In genomic region chr3:123328851-123329635, GRCh38 we compare ENCODE assay signal across 9 cellular contexts.
DNase-seq lines count a peak whose midpoint lies in the region; ATAC-seq, FAIRE-seq and TF ChIP-seq lines count a peak whose summit lies in the region.
"Had no signal": no experiment of that assay in that cellular context is flagged by ENCODE, and none has a peak within 500 bp of the region (broad histone marks: within the 10 kb centered on the region; RNA-seq: fewer than 3 reads in every experiment).

No MANE protein-coding gene starts in this region.

- TF ChIP-seq POLR2A in HepG2 (IDR thresholded peaks at IDR 0.05; ENCODE audit: insufficient read depth in 1 of 2, low read depth in 2 of 2, low read length in 2 of 2), result no peak

- H3K4me3 Mint-ChIP-seq in chondrocyte (ENCODE audit: unreplicated experiment), result no peak overlapping the region
- H3K4me3 Mint-ChIP-seq: activated naive CD8-positive, alpha-beta T cell had no signal

- H3K9me3 Mint-ChIP-seq in chondrocyte (ENCODE audit: low read depth), result no peaks in the 10 kb centered on the region

- no peak overlapping the region for H3K9ac ChIP-seq in HepG2 (ENCODE audit: insufficient read depth, low read depth, low read length)

- no peak overlapping the region for H3K27ac Mint-ChIP-seq in chondrocyte (ENCODE audit: unreplicated experiment)
- H3K27ac Mint-ChIP-seq: activated naive CD8-positive, alpha-beta T cell had no signal

- H3K36me3 ChIP-seq in HepG2 (replicated peaks in 1 of 2; ENCODE audit: control insufficient read depth in 1 of 2, insufficient read depth in 2 of 2, low read length in 2 of 2), result no peaks in the 10 kb centered on the region

- FAIRE-seq in HepG2 (lab: Jason Lieb, UNC), result peak; percentile 30

- no peak overlapping the region for H3K27ac ChIP-seq in HepG2 (ENCODE audit: extremely low read length, insufficient read depth, low read length)

- peak; percentile 73 for DNase-seq in DMS53 (lab: John Stamatoyannopoulos, UW)
- DNase-seq in NCI-H446 treated with DMSO at 0.1 percent for 48 hours (lab: John Stamatoyannopoulos, UW), result peak; percentile 9
- peak; percentile 83 for DNase-seq in activated CD4-positive, alpha-beta T cell treated with anti-CD3 and anti-CD28 coated beads for 48 hours
- peak; percentile 59 for DNase-seq in chondrocyte (ENCODE audit: low spot score)
- DNase-seq in HepG2 (ENCODE audit: low spot score), result peak; percentile 28
- DNase-seq in stimulated activated CD4-positive, alpha-beta T cell treated with anti-CD3 and anti-CD28 coated beads, Interleukin-4, amount 100 ng/mL, for 48 hours (ENCODE audit: low read depth in 2 of 2), result peak; percentile 62 to 74
- no peak for DNase-seq in GF-D8 (lab: John Stamatoyannopoulos, UW)

- no TSS peak for BruUV-seq in HepG2 (replicated peaks; lab: Mats Ljungman, UMichigan)

- no peaks in the 10 kb centered on the region for H3K79me2 ChIP-seq in HepG2 (ENCODE audit: insufficient read depth, low read length)

- H4K20me1 ChIP-seq in HepG2 (ENCODE audit: insufficient read depth, low read length), result no peaks in the 10 kb centered on the region

- H3K4me1 Mint-ChIP-seq in chondrocyte (ENCODE audit: low read depth), result peaks cover 12% of the 10 kb centered on the region

- no peaks in the 10 kb centered on the region for H3K9me3 ChIP-seq in HepG2 (ENCODE audit: low read length)

- H2AFZ ChIP-seq in HepG2 (ENCODE audit: low read length), result no peak overlapping the region

- H3K36me3 Mint-ChIP-seq in chondrocyte (ENCODE audit: low read depth), result peaks cover 1% of the 10 kb centered on the region
- H3K36me3 Mint-ChIP-seq: activated naive CD8-positive, alpha-beta T cell had no signal

- peaks cover 0 to 36% of the 10 kb centered on the region in 2 experiments; a peak in 3 of 5 replicates for H3K27me3 ChIP-seq in HepG2 (ENCODE audit: control insufficient read depth in 1 of 2, insufficient read depth in 2 of 2, low read length in 2 of 2)

- TF ChIP-seq CTCF in chondrocyte (IDR thresholded peaks at IDR 0.05) (peak; percentile 92), HepG2 (CRISPR knock-in tag; IDR thresholded peaks at IDR 0.05) (peak; percentile 92)

- POLR2A ChIA-PET in HepG2 (lab: Yijun Ruan, JAX), result no interaction called here

- in situ Hi-C loops in HepG2 (cut with HindIII; ENCODE audit: extremely low pct_ligation_motif_present, low pct_unique_long_range_greater_than_20kb), result loop anchor here (5.0 kb wide), 1 partner anchor 228 kb away; no protein-coding TSS in a partner anchor

- no peak for TF ChIP-seq EP300 in HepG2 (IDR thresholded peaks at IDR 0.05; ENCODE audit: low read depth in 2 of 2, low read length in 2 of 2)
- TF ChIP-seq EP300 in HepG2 (CRISPR knock-in tag; IDR thresholded peaks at IDR 0.05; ENCODE audit: borderline replicate concordance), result no peak

- H3K27me3 Mint-ChIP-seq in chondrocyte (ENCODE audit: low read depth), result peaks cover 25% of the 10 kb centered on the region

- no peak overlapping the region for H3K4me2 ChIP-seq in HepG2 (ENCODE audit: low read depth, low read length)

- TF ChIP-seq RAD21 in HepG2 (CRISPR knock-in tag; IDR thresholded peaks at IDR 0.05), result peak; percentile 82

- peak; percentile 58 for ATAC-seq in HG02610 (IDR thresholded peaks at IDR 0.05; ENCODE audit: unreplicated experiment)
- ATAC-seq in HepG2, result peak; percentile 90

- CTCF ChIA-PET in HepG2 (lab: Yijun Ruan, JAX; ENCODE audit: low intra/inter-chr PET ratio, low total read pairs), result interaction anchor here (1.3 to 2.9 kb wide), 4 partner anchors 159 to 231 kb away, joined by 3 to 34 read pairs (median 6); no protein-coding TSS in a partner anchor

- 23% methylated on average over 8 of the region's 13 CpGs for WGBS in HepG2 (ENCODE audit: low lambda C conversion rate)

- H3K4me3 ChIP-seq in HepG2 (replicated peaks in 1 of 3; ENCODE audit: insufficient read depth in 1 of 3, low read depth in 2 of 3, low read length in 3 of 3), result no peak overlapping the region

- intact Hi-C loops in HepG2 (cut with micrococcal nuclease; ENCODE audit: unreplicated experiment), result loop anchor here (1.0 to 2.0 kb wide), 2 partner anchors 160 to 230 kb away; no protein-coding TSS in a partner anchor

- H3K4me1 ChIP-seq in HepG2 (ENCODE audit: insufficient read depth, low read length), result peaks cover 11% of the 10 kb centered on the region; the same call in 1 of the 2 replicates

TF ChIP-seq in HepG2, 621 proteins besides CTCF, POLR2A, EP300 and RAD21 (continues in another document):
- TF ChIP-seq FOXK2 (IDR thresholded peaks at IDR 0.05) (no peak), ZNF574 (CRISPR knock-in tag; IDR thresholded peaks at IDR 0.05) (0 out of 2 replicates have a peak, but pooled peaks have one; percentile 30), KDM2A (CRISPR knock-in tag; IDR thresholded peaks at IDR 0.05; ENCODE audit: borderline replicate concordance, low read depth) (0 out of 2 replicates have a peak, but pooled peaks have one; percentile 26), PCBP1 (IDR thresholded peaks at IDR 0.05; ENCODE audit: borderline replicate concordance, low read depth, low read length) (no peak), ZNF547 (CRISPR knock-in tag; IDR thresholded peaks at IDR 0.05) (0 out of 2 replicates have a peak, but pooled peaks have one; percentile 25), ETS1 (CRISPR knock-in tag; IDR thresholded peaks at IDR 0.05) (no peak), ZBTB33 (CRISPR knock-in tag; IDR thresholded peaks at IDR 0.05) (no peak), MYNN (CRISPR knock-in tag; IDR thresholded peaks at IDR 0.05; ENCODE audit: low read depth) (no peak), ZNF205 (CRISPR knock-in tag; IDR thresholded peaks at IDR 0.05) (no peak), ZNF136 (CRISPR knock-in tag; IDR thresholded peaks at IDR 0.05; ENCODE audit: low read depth) (no peak), ZNF883 (CRISPR knock-in tag; IDR thresholded peaks at IDR 0.05; ENCODE audit: not compliant biosample characterization) (peak; percentile 39), MBD4 (IDR thresholded peaks at IDR 0.05; ENCODE audit: borderline replicate concordance, low read length) (no peak)
